In genomic region chr2:43605079-43605655, GRCh38 we compare ENCODE assay signal across 10 cellular contexts. TPM values are rescaled to one million over a fixed set of nuclear protein-coding genes. Genes with fewer than 3 reads are reported as not detected.
DNase-seq lines count a peak whose midpoint lies in the region; ATAC-seq, FAIRE-seq and TF ChIP-seq lines count a peak whose summit lies in the region.
"Had no signal": no experiment of that assay in that cellular context is flagged by ENCODE, and none has a peak within 500 bp of the region (broad histone marks: within the 10 kb centered on the region; RNA-seq: fewer than 3 reads in every experiment).

No MANE protein-coding gene starts in this region.

- no TSS peak for BruUV-seq in PC-3 (replicated peaks; lab: Mats Ljungman, UMichigan)

- H3K9ac ChIP-seq in PC-3 (ENCODE audit: low read length) = no peak overlapping the region

- no peak for FAIRE-seq in urothelium cell line (lab: Jason Lieb, UNC)

- ATAC-seq in PC-3 = peak; percentile 92
- no peak for ATAC-seq in body of pancreas
- ATAC-seq in left lobe of liver = peak; percentile 83
- no peak for ATAC-seq in GM18519 (IDR thresholded peaks at IDR 0.05; ENCODE audit: low FRiP score, unreplicated experiment)

- no peaks in the 10 kb centered on the region for H3K9me2 ChIP-seq in PC-3 (replicated peaks; ENCODE audit: low read length)

- H3K4me1 ChIP-seq in PC-3 (ENCODE audit: insufficient read depth, low read length) (no peaks in the 10 kb centered on the region), body of pancreas (no peaks in the 10 kb centered on the region)

- H3K79me2 ChIP-seq in PC-3 (ENCODE audit: low read length) = no peaks in the 10 kb centered on the region

- TF ChIP-seq CTCF in HL-60 (IDR thresholded peaks at IDR 0.05; ENCODE audit: insufficient read depth, low read length) (peak; percentile 44), PC-3 (conservative IDR thresholded peaks at IDR 0.05; ENCODE audit: low read depth, low read length) (peak; percentile 76), body of pancreas (IDR thresholded peaks at IDR 0.05) (peak in 3 of 7 experiments; percentile 22 to 31 (median 23))

- POLR2A ChIA-PET in PC-3 (lab: Charles Lee; ENCODE audit: unreplicated experiment) = interaction anchor here (0.6 to 1.1 kb wide), 2 partner anchors 9 to 346 kb away, joined by 3 to 4 read pairs; partner anchors contain the start of gene THADA

- H4K20me1 ChIP-seq in PC-3 (ENCODE audit: low read length) = no peaks in the 10 kb centered on the region

- H3F3A ChIP-seq in PC-3 (ENCODE audit: low read length, unreplicated experiment) = no peaks in the 10 kb centered on the region

- H3K4me3 ChIP-seq in HL-60 (replicated peaks; ENCODE audit: insufficient read depth, low read length) (no peak overlapping the region), PC-3 (ENCODE audit: low read length) (no peak overlapping the region), body of pancreas (no peak overlapping the region)
- H3K4me3 ChIP-seq: SK-N-MC had no signal

- H2AFZ ChIP-seq in PC-3 (ENCODE audit: low read length) = no peak overlapping the region

- H3K27me3 ChIP-seq in HL-60 (ENCODE audit: insufficient read depth, poor library complexity, severe bottlenecking) (no peaks in the 10 kb centered on the region), PC-3 (ENCODE audit: low read length) (no peaks in the 10 kb centered on the region), body of pancreas (no peaks in the 10 kb centered on the region)
- H3K27me3 ChIP-seq: neutrophil had no signal

- H3K4me2 ChIP-seq in PC-3 (ENCODE audit: low read length) = no peak overlapping the region

- H3K27ac ChIP-seq in HL-60 (replicated peaks) = no peak overlapping the region
- no peak overlapping the region for H3K27ac ChIP-seq in PC-3 (ENCODE audit: low read length)
- no peak overlapping the region for H3K27ac ChIP-seq in body of pancreas
- H3K27ac ChIP-seq: neutrophil, SK-N-MC had no signal

- 7 to 18% methylated on average over 2 of the region's 2 CpGs for WGBS in body of pancreas, 2 donors

- DNase-seq in DMS 273 treated with DMSO at 0.1 percent for 48 hours (lab: John Stamatoyannopoulos, UW) (peak; percentile 14), HL-60 (ENCODE audit: low read depth in 1 of 2, low spot score in 1 of 2) (peak in 1 of 2 experiments; percentile 55), PC-3 (peak; percentile 75), body of pancreas (peak in 3 of 4 donors; percentile 22 to 39 (median 32)), left lobe of liver (ENCODE audit: low spot score) (no peak), urothelium cell line (ENCODE audit: low spot score) (peak; percentile 65)
- DNase-seq in effector CD8-positive, alpha-beta T cell (lab: John Stamatoyannopoulos, UW) = no peak

- no peak for TF ChIP-seq POLR2A in body of pancreas (IDR thresholded peaks at IDR 0.05)

- H3K9me3 ChIP-seq in PC-3 (ENCODE audit: low read length) (no peaks in the 10 kb centered on the region), body of pancreas (no peaks in the 10 kb centered on the region)
- H3K9me3 ChIP-seq: neutrophil had no signal

- CTCF ChIA-PET in PC-3 (lab: Charles Lee) = interaction anchor here (0.6 to 1.2 kb wide), 4 partner anchors 9 to 377 kb away, joined by 3 to 13 read pairs (median 4); no protein-coding TSS in a partner anchor

- intact Hi-C loops in PC-3 (cut with micrococcal nuclease) (loop anchor here (5.0 kb wide), 1 partner anchor 778 kb away; no protein-coding TSS in a partner anchor), body of pancreas (cut with DNase I) (no loop called here)

- H3K36me3 ChIP-seq in PC-3 (ENCODE audit: low read depth, low read length) (no peaks in the 10 kb centered on the region), body of pancreas (replicated peaks in 1 of 2; ENCODE audit: insufficient read depth in 1 of 2, low read depth in 2 of 2) (no peaks in the 10 kb centered on the region)
- H3K36me3 ChIP-seq: neutrophil had no signal

RNA-seq across cellular contexts. Expression of gene THADA, which starts 9.3 kb away (rescaled TPM):
- 33.6 and 43.1 TPM in 2 replicates for total RNA-seq in PC-3 (2014; rRNA removed)
- total RNA-seq in body of pancreas = 10 to 100 TPM; 27.5 to 41.9 TPM
- 20.0 TPM for total RNA-seq in left lobe of liver

RNA-seq across cellular contexts. Expression of gene PLEKHH2, which starts 31.9 kb away (rescaled TPM):
- total RNA-seq in PC-3 (2014; rRNA removed) (1.9 and 2.7 TPM in 2 replicates), body of pancreas (10 to 100 TPM in 1 of 2 donors, 1 to 10 TPM in 1; 5.6 to 10.4 TPM), left lobe of liver (1.6 TPM)

Comparison
In these comparisons a context has a peak if more than half of its experiments do, and no peak if none do; other contexts are left out.
1. DNase-seq: peak in DMS 273 treated with DMSO at 0.1 percent for 48 hours (single experiment), PC-3 (single experiment), body of pancreas (3 of 4) and urothelium cell line (single experiment); none in left lobe of liver (single experiment) and effector CD8-positive, alpha-beta T cell (single experiment).
2. ATAC-seq: peak in PC-3 (single experiment) and left lobe of liver (single experiment); none in body of pancreas (single experiment) and GM18519 (single experiment).